11 cellular contexts compared by ENCODE assay signal in the genomic region with DNA sequence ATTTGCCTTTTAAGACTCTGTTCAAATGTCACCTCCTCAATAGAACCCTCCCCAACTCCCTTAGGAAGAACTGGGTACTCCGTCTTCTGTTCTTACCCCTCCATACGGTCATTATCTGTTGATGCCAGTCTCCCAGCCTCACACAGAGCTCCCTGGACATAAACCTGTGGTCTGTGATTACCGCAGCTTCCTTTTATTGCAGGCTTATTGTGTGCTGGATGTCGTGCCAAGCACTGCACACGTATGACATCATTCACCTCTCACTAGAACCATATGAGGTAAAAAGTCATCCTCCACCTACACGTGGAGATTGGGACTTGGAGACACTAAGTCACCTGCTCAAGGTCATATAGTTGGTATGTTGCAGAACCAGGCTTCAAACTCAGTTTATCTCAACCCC. TPM values are rescaled to one million over a fixed set of nuclear protein-coding genes. Genes with fewer than 3 reads are reported as not detected.
DNase-seq lines count a peak whose midpoint lies in the region; ATAC-seq, FAIRE-seq and TF ChIP-seq lines count a peak whose summit lies in the region.
"Had no signal": no experiment of that assay in that cellular context is flagged by ENCODE, and none has a peak within 500 bp of the region (broad histone marks: within the 10 kb centered on the region; RNA-seq: fewer than 3 reads in every experiment).

No MANE protein-coding gene starts in this region.

- H3K9ac ChIP-seq in GM12878 (ENCODE audit: control insufficient read depth, insufficient read depth, low read length) = no peak overlapping the region

- TF ChIP-seq EP300 in GM12878 (IDR thresholded peaks at IDR 0.05; ENCODE audit: borderline replicate concordance in 1 of 2, control insufficient read depth in 1 of 2, low read depth in 2 of 2, low read length in 2 of 2) = no peak

- H3K4me2 ChIP-seq in GM12878 (ENCODE audit: control insufficient read depth, insufficient read depth) = no peak overlapping the region

- no peak for TF ChIP-seq POLR2A in GM12878 (IDR thresholded peaks at IDR 0.05; ENCODE audit: low read depth, low read length)

- H3K36me3 ChIP-seq in GM12878 (ENCODE audit: control insufficient read depth in 2 of 2, insufficient read depth in 2 of 2, low read length in 1 of 2) (no peaks in the 10 kb centered on the region), WERI-Rb-1 (no peaks in the 10 kb centered on the region)
- H3K36me3 ChIP-seq: SJSA1 had no signal

- H3K4me3 ChIP-seq in GM12878 = no peak overlapping the region
- H3K4me3 ChIP-seq in WERI-Rb-1 (ENCODE audit: low read depth, low read length) = no peak overlapping the region
- H3K4me3 ChIP-seq: SJSA1 had no signal

- H3K9me3 ChIP-seq in GM12878 (replicated peaks; ENCODE audit: control insufficient read depth, insufficient read depth, low read length) (no peaks in the 10 kb centered on the region; the same call in 2 of the 3 replicates), WERI-Rb-1 (ENCODE audit: severe bottlenecking) (no peaks in the 10 kb centered on the region)
- H3K9me3 ChIP-seq: SJSA1 had no signal

- in situ Hi-C loops in GM12878 (cut with MboI) = no loop called here

- WGBS in GM12878 (ENCODE audit: insufficient coverage, insufficient replicate concordance, low lambda C conversion rate, missing lambda C conversion rate) = 39% methylated on average over 6 of the region's 6 CpGs

- ATAC-seq in GM12878 = peak; percentile 35
- no peak for ATAC-seq in HG02840 (IDR thresholded peaks at IDR 0.05; ENCODE audit: low FRiP score, unreplicated experiment)

- intact Hi-C loops in GM12878 (cut with micrococcal nuclease; ENCODE audit: unreplicated experiment) = no loop called here

- TF ChIP-seq RAD21 in GM12878 (IDR thresholded peaks at IDR 0.05; ENCODE audit: insufficient read depth, low read depth, low read length) = no peak

- RAD21 ChIA-PET in GM12878 (lab: Charles Lee; ENCODE audit: unreplicated experiment) = interaction anchor here (0.9 to 5.1 kb wide), 7 partner anchors 11 to 236 kb away, joined by 3 to 34 read pairs (median 4); partner anchors contain the start of gene SPTY2D1

- no TSS peak for BruUV-seq in GM12878 (replicated peaks; lab: Mats Ljungman, UMichigan)

- DNase-seq in Daoy (ENCODE audit: low read depth) = peak; percentile 28
- no peak for DNase-seq in HTR-8/SVneo (ENCODE audit: insufficient read length, low spot score)
- DNase-seq in OCI-M1 (lab: John Stamatoyannopoulos, UW) = peak; percentile 79
- DNase-seq in GM12878 (ENCODE audit: low read depth, low spot score) = no peak
- no peak for DNase-seq in WERI-Rb-1
- DNase-seq in NAMALWA (ENCODE audit: low spot score) = no peak

- no peaks in the 10 kb centered on the region; a peak in 1 of 4 replicates for H3K27me3 ChIP-seq in GM12878 (replicated peaks in 1 of 2; ENCODE audit: control insufficient read depth in 2 of 2, insufficient read depth in 2 of 2, low read length in 1 of 2)
- H3K27me3 ChIP-seq in WERI-Rb-1 (ENCODE audit: insufficient read depth, low read depth, severe bottlenecking) = no peaks in the 10 kb centered on the region
- H3K27me3 ChIP-seq: SJSA1 had no signal

- SMC1A ChIA-PET in GM12878 (lab: Charles Lee; ENCODE audit: uncharacterized antibody, unreplicated experiment) = interaction anchor here (1.2 to 11.8 kb wide), 9 partner anchors 11 to 235 kb away, joined by 3 to 174 read pairs (median 4); no protein-coding TSS in a partner anchor

- H3K27ac ChIP-seq in GM12878 (ENCODE audit: control insufficient read depth, insufficient read depth) (no peak overlapping the region), WERI-Rb-1 (no peak overlapping the region)
- H3K27ac ChIP-seq: SJSA1 had no signal

- H3K4me1 ChIP-seq in GM12878 (ENCODE audit: control insufficient read depth, insufficient read depth, low read length) = no peaks in the 10 kb centered on the region
- H3K4me1 ChIP-seq: SJSA1 had no signal

- FAIRE-seq in HTR-8/SVneo (lab: Jason Lieb, UNC) (peak; percentile 51), GM12878 (lab: Jason Lieb, UNC) (no peak)

- POLR2A ChIA-PET in GM12878 (lab: Charles Lee) = no interaction called here

- H3K79me2 ChIP-seq in GM12878 (ENCODE audit: control insufficient read depth, insufficient read depth, low read length) = no peaks in the 10 kb centered on the region

- TF ChIP-seq CTCF in GM12878 (IDR thresholded peaks at IDR 0.05 in 2 of 3, conservative IDR thresholded peaks at IDR 0.05 in 1 of 3; ENCODE audit: control insufficient read depth in 2 of 3, extremely low read depth in 1 of 3, insufficient read depth in 1 of 3, low read depth in 3 of 3, low read length in 3 of 3) (no peak), WERI-Rb-1 (IDR thresholded peaks at IDR 0.05; ENCODE audit: low read depth, low read length) (no peak)

- H4K20me1 ChIP-seq in GM12878 (ENCODE audit: control insufficient read depth, insufficient read depth) = no peaks in the 10 kb centered on the region

- H2AFZ ChIP-seq in GM12878 (ENCODE audit: control insufficient read depth, low read depth, low read length) = no peak overlapping the region

- CTCF ChIA-PET in GM12878 (lab: Yijun Ruan, JAX) = interaction anchor here (1.2 to 7.9 kb wide), 9 partner anchors 12 to 526 kb away, joined by 3 to 310 read pairs (median 9); no protein-coding TSS in a partner anchor

TF ChIP-seq in GM12878, 131 proteins besides CTCF, POLR2A, EP300 and RAD21:
- peak; percentile 77 for TF ChIP-seq ATF7 (IDR thresholded peaks at IDR 0.05; ENCODE audit: low read depth)
- peak in 1 of 2 experiments; percentile 30; a peak in 1 of 4 replicates for TF ChIP-seq BHLHE40 (IDR thresholded peaks at IDR 0.05; ENCODE audit: borderline replicate concordance in 1 of 2, low read depth in 2 of 2, low read length in 1 of 2)
- TF ChIP-seq YY1 (IDR thresholded peaks at IDR 0.05; ENCODE audit: low read depth, low read length) = no peak
- 0 out of 2 replicates have a peak, but pooled peaks have one; percentile 7 for TF ChIP-seq RUNX3 (IDR thresholded peaks at IDR 0.05; ENCODE audit: low read length)
- TF ChIP-seq ZNF384 (IDR thresholded peaks at IDR 0.05; ENCODE audit: borderline replicate concordance, low read depth, low read length) = no peak
- TF ChIP-seq DPF2 (IDR thresholded peaks at IDR 0.05) = 0 out of 2 replicates have a peak, but pooled peaks have one; percentile 14
- no peak for TF ChIP-seq ETV6 (conservative IDR thresholded peaks at IDR 0.05 in 1 of 2, IDR thresholded peaks at IDR 0.05 in 1 of 2; ENCODE audit: borderline replicate concordance in 1 of 2, low read depth in 1 of 2)
- TF ChIP-seq CREB1 (IDR thresholded peaks at IDR 0.05; ENCODE audit: low read depth) = 0 out of 2 replicates have a peak, but pooled peaks have one; percentile 10
- no peak for TF ChIP-seq CBX5 (IDR thresholded peaks at IDR 0.05; ENCODE audit: low read depth)
- TF ChIP-seq TCF12 (IDR thresholded peaks at IDR 0.05; ENCODE audit: low read depth, low read length) = no peak
- TF ChIP-seq, protein P1, sequence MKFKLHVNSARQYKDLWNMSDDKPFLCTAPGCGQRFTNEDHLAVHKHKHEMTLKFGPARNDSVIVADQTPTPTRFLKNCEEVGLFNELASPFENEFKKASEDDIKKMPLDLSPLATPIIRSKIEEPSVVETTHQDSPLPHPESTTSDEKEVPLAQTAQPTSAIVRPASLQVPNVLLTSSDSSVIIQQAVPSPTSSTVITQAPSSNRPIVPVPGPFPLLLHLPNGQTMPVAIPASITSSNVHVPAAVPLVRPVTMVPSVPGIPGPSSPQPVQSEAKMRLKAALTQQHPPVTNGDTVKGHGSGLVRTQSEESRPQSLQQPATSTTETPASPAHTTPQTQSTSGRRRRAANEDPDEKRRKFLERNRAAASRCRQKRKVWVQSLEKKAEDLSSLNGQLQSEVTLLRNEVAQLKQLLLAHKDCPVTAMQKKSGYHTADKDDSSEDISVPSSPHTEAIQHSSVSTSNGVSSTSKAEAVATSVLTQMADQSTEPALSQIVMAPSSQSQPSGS (IDR thresholded peaks at IDR 0.05; ENCODE audit: low read length) = no peak
TF ChIP-seq in GM12878: peak in this region for 5.

RNA-seq across cellular contexts. Expression of gene PTPN5, which starts 15.3 kb away (rescaled TPM):
- 0.29 TPM in 1 of 2 replicates, not detected in the other for total RNA-seq in Daoy (2014; rRNA removed; shearing (Covaris generic))
- not detected in 2 replicates for total RNA-seq in GM12878 (2013; cell fraction: nucleolus; rRNA removed)
- total RNA-seq in GM12878 (2014; rRNA removed) (not detected in 2 replicates), GM12878 (2014; rRNA removed; fragmentation: Illumina TruSeq; extraction: Trizol) (not detected in 2 replicates), GM12878 (2021) (not detected in 2 replicates)
- not detected for polyA plus RNA-seq in GM12878 (2011; ENCODE audit: low read depth)
- polyA plus RNA-seq in GM12878 (2011; rRNA removed) (0.04 TPM in 2 replicates), GM12878 (2014; fragmentation: Illumina TruSeq; extraction: Trizol) (0.06 TPM in 1 of 2 replicates, not detected in the other), GM12878 (2014; fragmentation: Nextera tagmentation; extraction: Ambion mirVana) (not detected), GM12878 (2014; rRNA removed) (not detected in 2 replicates), GM12878 (2016; fragmentation: Nextera tagmentation; extraction: Ambion mirVana) (under 1 TPM in 1 of 2 experiments, not detected in 1; 0.05 TPM)
- polyA plus RNA-seq in GM12878 (2011; cell fraction: cytosol; rRNA removed) = 0.01 and 0.03 TPM in 2 replicates
- polyA plus RNA-seq in GM12878 (2011; cell fraction: nucleus; rRNA removed) = 0.13 and 0.15 TPM in 2 replicates
- not detected in 2 replicates for polyA plus RNA-seq in GM12878 (2012)
- polyA minus RNA-seq in GM12878 (2011; rRNA and poly(A)+ RNA removed) = not detected in 2 replicates
- not detected in 2 replicates for polyA minus RNA-seq in GM12878 (2011; cell fraction: cytosol; rRNA and poly(A)+ RNA removed)
- polyA minus RNA-seq in GM12878 (2011; cell fraction: nucleus; rRNA and poly(A)+ RNA removed) = not detected in 2 replicates
- total RNA-seq: CD4-positive, CD25-positive, alpha-beta regulatory T cell; HT1080; SJSA1 had no signal
- polyA plus RNA-seq: CD4-positive, CD25-positive, alpha-beta regulatory T cell had no signal

RNA-seq across cellular contexts. Expression of gene IGSF22, which starts 50.3 kb away (rescaled TPM):
- not detected in 2 replicates for total RNA-seq in Daoy (2014; rRNA removed; shearing (Covaris generic))
- not detected in 2 replicates for total RNA-seq in GM12878 (2013; cell fraction: nucleolus; rRNA removed)
- total RNA-seq in GM12878 (2014; rRNA removed) (not detected in 2 replicates), GM12878 (2014; rRNA removed; fragmentation: Illumina TruSeq; extraction: Trizol) (not detected in 2 replicates), GM12878 (2021) (not detected in 2 replicates)
- polyA plus RNA-seq in GM12878 (2011; ENCODE audit: low read depth) = not detected
- polyA plus RNA-seq in GM12878 (2011; rRNA removed) (not detected in 2 replicates), GM12878 (2014; fragmentation: Illumina TruSeq; extraction: Trizol) (not detected in 2 replicates), GM12878 (2014; fragmentation: Nextera tagmentation; extraction: Ambion mirVana) (under 1 TPM; 0.02 to 0.18 TPM), GM12878 (2014; rRNA removed) (not detected in 2 replicates), GM12878 (2016; fragmentation: Nextera tagmentation; extraction: Ambion mirVana) (not detected)
- 0.01 TPM in 1 of 2 replicates, not detected in the other for polyA plus RNA-seq in GM12878 (2011; cell fraction: cytosol; rRNA removed)
- polyA plus RNA-seq in GM12878 (2011; cell fraction: nucleus; rRNA removed) = not detected in 2 replicates
- polyA plus RNA-seq in GM12878 (2012) = 0.14 and 0.36 TPM in 2 replicates
- polyA minus RNA-seq in GM12878 (2011; rRNA and poly(A)+ RNA removed) = not detected in 2 replicates
- polyA minus RNA-seq in GM12878 (2011; cell fraction: cytosol; rRNA and poly(A)+ RNA removed) = not detected in 2 replicates
- polyA minus RNA-seq in GM12878 (2011; cell fraction: nucleus; rRNA and poly(A)+ RNA removed) = not detected in 2 replicates
- total RNA-seq: HT1080, PC-3, SJSA1 had no signal

Comparison
In these comparisons a context has a peak if more than half of its experiments do, and no peak if none do; other contexts are left out.
1. DNase-seq: peak in Daoy (single experiment) and OCI-M1 (single experiment); none in HTR-8/SVneo (single experiment), GM12878 (single experiment), WERI-Rb-1 (single experiment) and NAMALWA (single experiment).